13 cellular contexts compared by ENCODE assay signal in the genomic region with DNA sequence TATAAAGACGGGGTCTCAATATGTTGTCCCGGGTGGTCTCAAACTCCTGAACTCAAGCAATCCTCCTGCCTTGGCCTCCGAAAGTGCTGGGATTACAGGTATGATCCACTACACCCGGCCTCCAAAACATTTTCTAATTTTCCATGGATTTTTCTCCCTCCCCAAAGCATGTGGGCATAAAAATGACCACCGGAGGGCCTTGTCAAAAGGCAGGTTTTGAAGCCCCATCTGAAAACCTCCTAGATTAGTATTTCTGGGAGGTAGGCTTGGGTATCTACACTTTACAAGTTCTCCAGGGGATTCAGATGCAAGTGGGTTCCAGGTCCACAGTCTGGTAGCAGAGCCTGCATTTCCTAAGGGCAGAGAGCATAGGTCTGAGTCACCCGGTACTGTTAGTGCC. TPM values are rescaled to one million over a fixed set of nuclear protein-coding genes. Genes with fewer than 3 reads are reported as not detected.
DNase-seq lines count a peak whose midpoint lies in the region; ATAC-seq and TF ChIP-seq lines count a peak whose summit lies in the region.
"Had no signal": no experiment of that assay in that cellular context is flagged by ENCODE, and none has a peak within 500 bp of the region (broad histone marks: within the 10 kb centered on the region; RNA-seq: fewer than 3 reads in every experiment).

No MANE protein-coding gene starts in this region.

- peak overlapping the region; percentile 63 for H2AFZ ChIP-seq in GM23248

- H3K4me1 Mint-ChIP-seq in WTC11, result peaks cover 14% of the 10 kb centered on the region

- no peaks in the 10 kb centered on the region for H3K9me2 ChIP-seq in GM23248 (ENCODE audit: insufficient read depth)

- 0 out of 2 replicates have a peak, but pooled peaks cover 5% of the 10 kb centered on the region for H3F3A ChIP-seq in GM23248 (ENCODE audit: insufficient read depth)

- H4K20me1 ChIP-seq in GM23248 (ENCODE audit: insufficient read depth), result no peaks in the 10 kb centered on the region

- H3K27me3 Mint-ChIP-seq in WTC11 (ENCODE audit: low read depth), result no peaks in the 10 kb centered on the region

- no peak overlapping the region for H3K27ac Mint-ChIP-seq in WTC11

- intact Hi-C loops in psoas muscle (cut with DNase I), result no loop called here

- H3K9ac ChIP-seq in GM23248, result no peak overlapping the region

- no peaks in the 10 kb centered on the region for H3K36me3 Mint-ChIP-seq in WTC11

- H3K4me3 Mint-ChIP-seq in WTC11, result peak overlapping the region; percentile 55

- WGBS in GM23248 (ENCODE audit: low coverage in 1 of 2, low lambda C conversion rate in 2 of 2, missing lambda C conversion rate in 2 of 2), 2 experiments, result 82% methylated on average over 6 of the region's 6 CpGs
- WGBS in psoas muscle, 3 donors, result 79 to 94% (median 86%) methylated on average over 6 of the region's 6 CpGs

- H3K36me3 ChIP-seq in GM23248 (ENCODE audit: low read depth) (no peaks in the 10 kb centered on the region), psoas muscle (ENCODE audit: insufficient read depth in 1 of 2, low read depth in 1 of 2) (no peaks in the 10 kb centered on the region)
- H3K36me3 ChIP-seq: sigmoid colon had no signal

- CTCF ChIA-PET in WTC11 (lab: Charles Lee), result interaction anchor here (0.9 kb wide), 1 partner anchor 41 kb away, joined by 3 read pairs; no protein-coding TSS in a partner anchor

- H3K27ac ChIP-seq in GM23248, result peak overlapping the region; percentile 51; the same call in 1 of the 2 replicates
- H3K27ac ChIP-seq in psoas muscle, result no peak overlapping the region
- H3K27ac ChIP-seq: SK-N-MC had no signal

- H3K79me2 ChIP-seq in GM23248 (ENCODE audit: insufficient read depth), result peaks cover 36% of the 10 kb centered on the region

- H3K4me2 ChIP-seq in GM23248 (ENCODE audit: unreplicated experiment), result no peak overlapping the region

- H3K4me1 ChIP-seq in GM23248 (ENCODE audit: insufficient read depth) (peaks cover 5% of the 10 kb centered on the region), psoas muscle (no peaks in the 10 kb centered on the region)

- H3K9me3 ChIP-seq in GM23248 (ENCODE audit: low read depth) (no peaks in the 10 kb centered on the region), psoas muscle (no peaks in the 10 kb centered on the region)
- H3K9me3 ChIP-seq: sigmoid colon had no signal

- H3K4me3 ChIP-seq in AG10803 (ENCODE audit: low read length) (no peak overlapping the region), GM23248 (no peak overlapping the region), psoas muscle (no peak overlapping the region)
- H3K4me3 ChIP-seq: SK-N-MC had no signal

- H3K27me3 ChIP-seq in GM23248 (replicated peaks; ENCODE audit: insufficient read depth) (no peaks in the 10 kb centered on the region), psoas muscle (ENCODE audit: insufficient read depth in 3 of 3, low read length in 2 of 3) (peaks cover 0 to 52% (median 0%) of the 10 kb centered on the region in 3 donors)
- H3K27me3 ChIP-seq: sigmoid colon had no signal

- H3K9me3 Mint-ChIP-seq in WTC11, result no peaks in the 10 kb centered on the region

- DNase-seq in AG10803 (ENCODE audit: low read depth) (no peak), GM23248 (peak; percentile 51), WTC11 (ENCODE audit: low spot score) (no peak), iPS-NIHi7 (ENCODE audit: extremely low spot score) (peak; percentile 11), SW 1271 (lab: John Stamatoyannopoulos, UW) (no peak), NCI-H774 (lab: John Stamatoyannopoulos, UW) (no peak), psoas muscle (no peak)
- DNase-seq: activated effector memory CD4-positive, alpha-beta T cell treated with Interleukin-2 at 50 U/mL for 16 hours; midbrain; NCI-H2171; sigmoid colon had no signal

- in situ Hi-C loops in GM23248 (cut with MboI), result no loop called here

- TF ChIP-seq CTCF in AG10803 (conservative IDR thresholded peaks at IDR 0.05; ENCODE audit: low read length), result peak; percentile 48
- TF ChIP-seq CTCF in WTC11 (IDR thresholded peaks at IDR 0.05), result no peak
- no peak for TF ChIP-seq CTCF in psoas muscle (IDR thresholded peaks at IDR 0.05)

- ATAC-seq in WTC11 (no peak), psoas muscle (no peak), HG02678 (IDR thresholded peaks at IDR 0.05; ENCODE audit: unreplicated experiment) (no peak)

- POLR2A ChIA-PET in WTC11 (lab: Charles Lee), result interaction anchor here (1.0 kb wide), 1 partner anchor 34 kb away, joined by 5 read pairs; the partner anchor contains the start of gene TSPYL2

TF ChIP-seq in WTC11, 78 proteins besides CTCF, POLR2A, EP300 and RAD21:
- TF ChIP-seq TEAD1 (CRISPR knock-in tag; IDR thresholded peaks at IDR 0.05) (no peak), SOX15 (CRISPR knock-in tag; IDR thresholded peaks at IDR 0.05) (no peak), FOXK1 (CRISPR knock-in tag; IDR thresholded peaks at IDR 0.05) (no peak), KAT7 (CRISPR knock-in tag; IDR thresholded peaks at IDR 0.05; ENCODE audit: borderline replicate concordance) (no peak), E2F1 (CRISPR knock-in tag; IDR thresholded peaks at IDR 0.05) (no peak), ZNF425 (CRISPR knock-in tag; conservative IDR thresholded peaks at IDR 0.05) (no peak), IRF2 (CRISPR knock-in tag; IDR thresholded peaks at IDR 0.05; ENCODE audit: borderline replicate concordance, low read depth) (no peak), HMGA2 (CRISPR knock-in tag; IDR thresholded peaks at IDR 0.05) (no peak), ZNF138 (CRISPR knock-in tag; conservative IDR thresholded peaks at IDR 0.05) (no peak)
TF ChIP-seq in WTC11: peak in this region for 0.

RNA-seq across cellular contexts. Expression of gene GPR173, which starts 1.4 kb away (rescaled TPM):
- total RNA-seq in GM23248 (2014; rRNA removed; shearing (Covaris generic)), result 0.86 and 2.7 TPM in 2 replicates
- polyA plus RNA-seq in GM23248 (2016; fragmentation: Nextera tagmentation; extraction: Ambion mirVana) (0.09 and 0.24 TPM in 2 replicates), psoas muscle (under 1 TPM; 0.03 to 0.16 (median 0.08) TPM)
- total RNA-seq in WTC11 (2021) (7.3 to 11.0 TPM (median 9.3 TPM) in 3 replicates), psoas muscle (under 1 TPM; 0.13 to 0.34 (median 0.20) TPM)

RNA-seq across cellular contexts. Expression of gene TSPYL2, which starts 34.9 kb away (rescaled TPM):
- total RNA-seq in GM23248 (2014; rRNA removed; shearing (Covaris generic)), result 14.3 and 14.9 TPM in 2 replicates
- polyA plus RNA-seq in GM23248 (2016; fragmentation: Nextera tagmentation; extraction: Ambion mirVana) (14.9 and 16.2 TPM in 2 replicates), psoas muscle (10 to 100 TPM in 2 of 3 donors, 1 to 10 TPM in 1; 9.2 to 45.2 (median 23.2) TPM)
- total RNA-seq in WTC11 (2021) (14.6 to 17.9 TPM (median 16.2 TPM) in 3 replicates), psoas muscle (10 to 100 TPM; 20.0 to 56.4 (median 28.1) TPM)

RNA-seq across cellular contexts. Expression of gene KANTR, which starts 46.7 kb away (rescaled TPM):
- 1.3 and 2.1 TPM in 2 replicates for total RNA-seq in GM23248 (2014; rRNA removed; shearing (Covaris generic))
- polyA plus RNA-seq in GM23248 (2016; fragmentation: Nextera tagmentation; extraction: Ambion mirVana) (0.79 and 1.1 TPM in 2 replicates), psoas muscle (1 to 10 TPM in 2 of 3 donors, under 1 TPM in 1; 0.89 to 5.2 (median 1.5) TPM)
- total RNA-seq in WTC11 (2021) (13.4 to 14.9 TPM (median 14.0 TPM) in 3 replicates), psoas muscle (1 to 10 TPM; 3.4 to 8.2 (median 4.8) TPM)

Comparison
In these comparisons a context has a peak if more than half of its experiments do, and no peak if none do; other contexts are left out.
1. DNase-seq: peak in GM23248 (single experiment) and iPS-NIHi7 (single experiment); none in AG10803 (single experiment), WTC11 (single experiment), SW 1271 (0 of 2), NCI-H774 (single experiment) and psoas muscle (0 of 2).